34 cellular contexts compared by ENCODE assay signal in the genomic region with DNA sequence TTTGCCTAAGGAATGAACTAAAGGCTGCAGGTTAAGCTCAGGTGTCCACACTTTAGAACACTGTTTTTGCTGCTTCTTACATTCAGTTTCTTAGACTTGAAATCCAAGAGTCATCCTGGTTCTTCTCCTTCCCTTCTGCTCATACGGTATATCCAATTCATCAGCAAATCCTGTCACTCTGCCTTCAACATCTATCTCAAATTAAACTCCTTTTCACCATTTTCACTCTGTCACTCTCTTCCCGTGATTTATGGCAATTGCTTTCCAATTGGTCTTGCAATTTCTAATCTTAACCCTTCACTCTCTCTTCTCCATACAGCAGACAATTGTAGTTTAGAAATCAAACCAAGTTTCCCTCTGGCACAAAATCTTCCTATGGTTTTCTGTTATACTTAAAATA.
"Had no signal": no experiment of that assay in that cellular context is flagged by ENCODE, and none has a peak within 500 bp of the region (broad histone marks: within the 10 kb centered on the region; RNA-seq: fewer than 3 reads in every experiment).

No MANE protein-coding gene starts in this region.

- H3K4me2 ChIP-seq: KMS-11 had no signal

- DNase-seq: Karpas-422, Kasumi-1, MG63, MM.1S, MV-4-11, NCI-H1048, NCI-H1092, NCI-H1092 treated with DMSO at 0.1 percent for 48 hours, NCI-H1105, NCI-H1105 treated with DMSO at 0.1 percent for 48 hours, NCI-H1417, NCI-H1417 treated with DMSO at 0.1 percent for 48 hours, NCI-H1436, NCI-H1436 treated with DMSO at 0.1 percent for 48 hours, NCI-H146, NCI-H1694, NCI-H1694 treated with DMSO at 0.1 percent for 48 hours, NCI-H187, NCI-H187 treated with DMSO at 0.1 percent for 48 hours, NCI-H1930, NCI-H2029, NCI-H2029 treated with DMSO at 0.1 percent for 48 hours, NCI-H2081, NCI-H2081 treated with DMSO at 0.1 percent for 48 hours, NCI-H2107, NCI-H2171, NCI-H2171 treated with DMSO at 0.1 percent for 48 hours, NCI-H2227 treated with DMSO at 0.1 percent for 48 hours, NCI-H226, NCI-H345, NCI-H446, NCI-H446 treated with DMSO at 0.1 percent for 48 hours, NCI-H510A had no signal

- H3K36me3 ChIP-seq: MG63 had no signal

- H3K9ac ChIP-seq: KMS-11 had no signal

- H3K27me3 ChIP-seq: MG63 had no signal

- H3K4me3 ChIP-seq: MG63 had no signal

- H3K27ac ChIP-seq: KMS-11 had no signal
